In genomic region chr17:7035591-7036368, GRCh38 we compare ENCODE assay signal across 8 cellular contexts. TPM values are rescaled to one million over a fixed set of nuclear protein-coding genes. Genes with fewer than 3 reads are reported as not detected.
DNase-seq lines count a peak whose midpoint lies in the region; ATAC-seq and TF ChIP-seq lines count a peak whose summit lies in the region.

A gene with protein sequence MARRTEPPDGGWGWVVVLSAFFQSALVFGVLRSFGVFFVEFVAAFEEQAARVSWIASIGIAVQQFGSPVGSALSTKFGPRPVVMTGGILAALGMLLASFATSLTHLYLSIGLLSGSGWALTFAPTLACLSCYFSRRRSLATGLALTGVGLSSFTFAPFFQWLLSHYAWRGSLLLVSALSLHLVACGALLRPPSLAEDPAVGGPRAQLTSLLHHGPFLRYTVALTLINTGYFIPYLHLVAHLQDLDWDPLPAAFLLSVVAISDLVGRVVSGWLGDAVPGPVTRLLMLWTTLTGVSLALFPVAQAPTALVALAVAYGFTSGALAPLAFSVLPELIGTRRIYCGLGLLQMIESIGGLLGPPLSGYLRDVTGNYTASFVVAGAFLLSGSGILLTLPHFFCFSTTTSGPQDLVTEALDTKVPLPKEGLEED (plus strand): TSS chr17:7036015. CDS start chr17:7036383, 368 bp downstream.

- H3K9ac ChIP-seq in IMR-90 (ENCODE audit: low read depth, low read length), result peak within 1 kb of the TSS; percentile 61

- peak within 1 kb of the TSS; percentile 41; the same call in 1 of the 2 replicates for H2BK20ac ChIP-seq in IMR-90 (ENCODE audit: low read depth, low read length)

- H3K4me2 ChIP-seq in IMR-90 (ENCODE audit: low read depth, low read length), result peak within 1 kb of the TSS; percentile 82

- peak within 1 kb of the TSS; percentile 97 for H2AFZ ChIP-seq in IMR-90 (replicated peaks; ENCODE audit: low read length, poor library complexity)

- H2AK9ac ChIP-seq in IMR-90 (replicated peaks; ENCODE audit: low read depth, low read length, poor library complexity), result peak within 1 kb of the TSS; percentile 97

- peak within 1 kb of the TSS; percentile 92 for H4K5ac ChIP-seq in IMR-90 (ENCODE audit: low read depth, low read length)

- POLR2A ChIA-PET in IMR-90 (lab: Charles Lee; ENCODE audit: unreplicated experiment), result interaction anchor here (0.5 to 0.7 kb wide), 2 partner anchors 8 to 181 kb away, joined by 4 to 6 read pairs; no protein-coding TSS in a partner anchor

- peak within 1 kb of the TSS; percentile 53 for H2BK120ac ChIP-seq in IMR-90 (ENCODE audit: low read depth, low read length)

- H3K27me3 ChIP-seq in IMR-90 (ENCODE audit: control insufficient read depth, insufficient read depth, low read length), result no peaks in the 10 kb centered on the region

- H3K4ac ChIP-seq in IMR-90 (ENCODE audit: low read depth, low read length), result peak within 1 kb of the TSS; percentile 90

- CTCF ChIA-PET in IMR-90 (lab: Yijun Ruan, JAX), result no interaction called here

- peak within 1 kb of the TSS; percentile 46 for H2AK5ac ChIP-seq in IMR-90 (ENCODE audit: low read depth, low read length)

- WGBS in IMR-90 (ENCODE audit: extremely low coverage in 2 of 2, insufficient read length in 1 of 2), 2 experiments, result 0% methylated on average over 14 of the region's 52 CpGs; no CpG with 5 or more reads in 1 of the 2 experiments

- peak within 1 kb of the TSS; percentile 71 for H2BK5ac ChIP-seq in IMR-90 (ENCODE audit: low read depth, low read length, poor library complexity, severe bottlenecking)

- no peak for TF ChIP-seq RAD21 in IMR-90 (IDR thresholded peaks at IDR 0.05; ENCODE audit: low read length)

- peaks cover 8% of the 10 kb centered on the region; the same call in 1 of the 2 replicates for H3K4me1 ChIP-seq in IMR-90 (ENCODE audit: control insufficient read depth, insufficient read depth, low read length)

- peaks cover 8% of the 10 kb centered on the region; the same call in 1 of the 2 replicates for H3K9me1 ChIP-seq in IMR-90 (ENCODE audit: insufficient read depth, low read length)

- peak within 1 kb of the TSS; percentile 66 for H3K23ac ChIP-seq in IMR-90 (ENCODE audit: low read depth, low read length)

- H3K79me1 ChIP-seq in IMR-90 (ENCODE audit: low read depth in 1 of 2, low read length in 2 of 2), result peaks cover 5 to 17% of the 10 kb centered on the region in 2 experiments; a peak in 1 of 4 replicates

- H4K91ac ChIP-seq in IMR-90 (ENCODE audit: insufficient read depth, low read depth, low read length), result peak within 1 kb of the TSS; percentile 91

- in situ Hi-C loops in IMR-90 (cut with MboI; ENCODE audit: low sequenced_read_pairs), result no loop called here

- dilution Hi-C loops in IMR-90 (cut with HindIII; ENCODE audit: low sequenced_read_pairs, unreplicated experiment), result no loop called here

- TF ChIP-seq CTCF in IMR-90 (conservative IDR thresholded peaks at IDR 0.05; ENCODE audit: low read depth, low read length), result no peak
- TF ChIP-seq CTCF in epithelial cell of esophagus (IDR thresholded peaks at IDR 0.05; ENCODE audit: insufficient read depth, low read depth, low read length, missing control alignments), result no peak

- H3K36me3 ChIP-seq in IMR-90 (ENCODE audit: control insufficient read depth, insufficient read depth, low read length), result no peaks in the 10 kb centered on the region

- no TSS peak for BruUV-seq in IMR-90 (replicated peaks; lab: Mats Ljungman, UMichigan)

- H3K27ac ChIP-seq in IMR-90 (ENCODE audit: insufficient read depth, low read length), result peak within 1 kb of the TSS; percentile 71

- H3K4me3 ChIP-seq in IMR-90 (ENCODE audit: insufficient read depth, low read depth, low read length) (peak within 1 kb of the TSS; percentile 60), epithelial cell of esophagus (ENCODE audit: low read length) (peak within 1 kb of the TSS; percentile 65)

- H4K8ac ChIP-seq in IMR-90 (ENCODE audit: low read depth in 2 of 2, low read length in 2 of 2), result peak within 1 kb of the TSS; percentile 95 to 98

- ATAC-seq in GM21529 (IDR thresholded peaks at IDR 0.05; ENCODE audit: unreplicated experiment) (peak; percentile 89), IMR-90 (ENCODE audit: low read depth) (peak; percentile 98)

- H3K9me3 ChIP-seq in IMR-90 (ENCODE audit: control insufficient read depth, insufficient read depth, low read length), result no peaks in the 10 kb centered on the region

- intact Hi-C loops in IMR-90 (cut with micrococcal nuclease), result no loop called here

- peak; percentile 70; the same call in 1 of the 2 replicates for TF ChIP-seq POLR2A in IMR-90 (IDR thresholded peaks at IDR 0.05; ENCODE audit: low read depth, low read length)

- peak within 1 kb of the TSS; percentile 85 for H3K56ac ChIP-seq in IMR-90 (ENCODE audit: extremely low read depth, insufficient read depth, low read length)

- H3K18ac ChIP-seq in IMR-90 (ENCODE audit: low read depth, low read length), result peak within 1 kb of the TSS; percentile 80

- DNase-seq in DMS153 (lab: John Stamatoyannopoulos, UW) (peak; percentile 90), IMR-90 (peak; percentile 94), OCI-M2 (lab: John Stamatoyannopoulos, UW; ENCODE audit: unreplicated experiment) (peak; percentile 82), activated T-cell treated with anti-CD3 and anti-CD28 coated beads for 4 hours (peak; percentile 95), epithelial cell of esophagus (ENCODE audit: low read depth) (peak; percentile 99), middle frontal gyrus (ENCODE audit: extremely low spot score, low spot score) (peak; percentile 82)
- DNase-seq in stimulated activated CD8-positive, alpha-beta memory T cell treated with anti-CD3 and anti-CD28 coated beads, Interleukin-2, amount 100 ng/mL, for 48 hours (ENCODE audit: low read depth in 2 of 2), result peak; percentile 96 to 98

- peak within 1 kb of the TSS; percentile 61; the same call in 1 of the 3 replicates for H2BK15ac ChIP-seq in IMR-90 (ENCODE audit: low read depth, low read length)

- H3K14ac ChIP-seq in IMR-90 (replicated peaks; ENCODE audit: low read depth, low read length), result peak within 1 kb of the TSS; percentile 88

- no peaks in the 10 kb centered on the region for H4K20me1 ChIP-seq in IMR-90 (ENCODE audit: insufficient read depth, low read length)

TF ChIP-seq in IMR-90, 13 proteins besides CTCF, POLR2A, EP300 and RAD21:
- TF ChIP-seq RCOR1 (IDR thresholded peaks at IDR 0.05; ENCODE audit: insufficient replicate concordance, low read length), result no peak
- no peak for TF ChIP-seq NFE2L2 (IDR thresholded peaks at IDR 0.05; ENCODE audit: low read depth, low read length)
- peak; percentile 25; the same call in 1 of the 2 replicates for TF ChIP-seq BHLHE40 (IDR thresholded peaks at IDR 0.05; ENCODE audit: low read depth, low read length)
- TF ChIP-seq MXI1 (IDR thresholded peaks at IDR 0.05; ENCODE audit: borderline replicate concordance, low read depth, low read length), result no peak
- peak; percentile 99 for TF ChIP-seq USF2 (IDR thresholded peaks at IDR 0.05; ENCODE audit: low read depth, low read length)
- no peak for TF ChIP-seq MAFK (IDR thresholded peaks at IDR 0.05; ENCODE audit: low read depth, low read length)
- TF ChIP-seq CEBPB (IDR thresholded peaks at IDR 0.05; ENCODE audit: low read depth, low read length), result no peak
- no peak for TF ChIP-seq CHD1 (IDR thresholded peaks at IDR 0.05; ENCODE audit: low read depth, low read length)
- TF ChIP-seq, protein P1, sequence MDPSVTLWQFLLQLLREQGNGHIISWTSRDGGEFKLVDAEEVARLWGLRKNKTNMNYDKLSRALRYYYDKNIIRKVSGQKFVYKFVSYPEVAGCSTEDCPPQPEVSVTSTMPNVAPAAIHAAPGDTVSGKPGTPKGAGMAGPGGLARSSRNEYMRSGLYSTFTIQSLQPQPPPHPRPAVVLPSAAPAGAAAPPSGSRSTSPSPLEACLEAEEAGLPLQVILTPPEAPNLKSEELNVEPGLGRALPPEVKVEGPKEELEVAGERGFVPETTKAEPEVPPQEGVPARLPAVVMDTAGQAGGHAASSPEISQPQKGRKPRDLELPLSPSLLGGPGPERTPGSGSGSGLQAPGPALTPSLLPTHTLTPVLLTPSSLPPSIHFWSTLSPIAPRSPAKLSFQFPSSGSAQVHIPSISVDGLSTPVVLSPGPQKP (IDR thresholded peaks at IDR 0.05; ENCODE audit: borderline replicate concordance, low read depth, low read length), result no peak
- TF ChIP-seq SMC3 (IDR thresholded peaks at IDR 0.05; ENCODE audit: low read depth, low read length), result no peak
- TF ChIP-seq FOS (IDR thresholded peaks at IDR 0.05; ENCODE audit: low read depth, low read length), result peak; percentile 22; the same call in 1 of the 2 replicates
- no peak for TF ChIP-seq RFX5 (IDR thresholded peaks at IDR 0.05; ENCODE audit: low read depth, low read length)
- TF ChIP-seq MAZ (IDR thresholded peaks at IDR 0.05; ENCODE audit: borderline replicate concordance, low read depth, low read length), result no peak; the same call in 1 of the 2 replicates

RNA-seq across cellular contexts. Expression of the gene that starts here (rescaled TPM):
- under 0.01 and 0.18 TPM in 2 replicates for total RNA-seq in IMR-90 (2012; rRNA removed)
- 2.2 and 2.3 TPM in 2 replicates for polyA plus RNA-seq in IMR-90 (2012; rRNA removed)
- 1.8 and 3.5 TPM in 2 replicates for polyA plus RNA-seq in IMR-90 (2012; cell fraction: cytosol; rRNA removed)
- 4.2 and 6.8 TPM in 2 replicates for polyA plus RNA-seq in IMR-90 (2012; cell fraction: nucleus; rRNA removed; ENCODE audit: low replicate concordance)

Comparison
In these comparisons a context has a peak if more than half of its experiments do, and no peak if none do; other contexts are left out.
1. Peak in every context shown above with its lines: DNase-seq, ATAC-seq, H3K4me3 ChIP-seq and H3K27ac ChIP-seq.